ENCODE assay signal across 1 cellular context in genomic region chr10:63268798-63269503, GRCh38.
A peak's percentile ranks its signal among the peaks of the same experiment; 100 is the strongest.
TF ChIP-seq lines count a peak whose summit lies in the region.

No MANE protein-coding gene starts in this region.

TF ChIP-seq in WTC11, 78 proteins besides CTCF, POLR2A, EP300 and RAD21 (continued from another document):
- TF ChIP-seq SP1 (CRISPR knock-in tag; conservative IDR thresholded peaks at IDR 0.05): peak; percentile 66
- TF ChIP-seq GABPB1 (CRISPR knock-in tag; IDR thresholded peaks at IDR 0.05): peak; percentile 49; the same call in 1 of the 2 replicates
- no peak for TF ChIP-seq E2F5 (CRISPR knock-in tag; IDR thresholded peaks at IDR 0.05)
- peak; percentile 75 for TF ChIP-seq CREM (CRISPR knock-in tag; IDR thresholded peaks at IDR 0.05)
- TF ChIP-seq ELF4 (CRISPR knock-in tag; IDR thresholded peaks at IDR 0.05; ENCODE audit: low read depth): no peak
- no peak for TF ChIP-seq ZNF219 (CRISPR knock-in tag; IDR thresholded peaks at IDR 0.05; ENCODE audit: borderline replicate concordance)
- TF ChIP-seq STAT6 (CRISPR knock-in tag; conservative IDR thresholded peaks at IDR 0.05; ENCODE audit: low read depth): no peak
- peak; percentile 62; the same call in 1 of the 2 replicates for TF ChIP-seq USF1 (CRISPR knock-in tag; IDR thresholded peaks at IDR 0.05)
